1 cellular context compared by ENCODE assay signal in genomic region chr9:136714096-136714875, GRCh38.
A peak's percentile ranks its signal among the peaks of the same experiment; 100 is the strongest.
TF ChIP-seq lines count a peak whose summit lies in the region.

No MANE protein-coding gene starts in this region.

TF ChIP-seq in endothelial cell of umbilical vein, 7 proteins besides CTCF, POLR2A, EP300 and RAD21:
- TF ChIP-seq EZH2 (IDR thresholded peaks at IDR 0.05; ENCODE audit: borderline replicate concordance, low read depth, low read length, severe bottlenecking) (no peak), MAX (IDR thresholded peaks at IDR 0.05; ENCODE audit: insufficient read depth, insufficient read length) (peak; percentile 10), POLR2AphosphoS5 (IDR thresholded peaks at IDR 0.05; ENCODE audit: insufficient read depth, low read depth, low read length) (peak; percentile 94), GATA2 (IDR thresholded peaks at IDR 0.05; ENCODE audit: insufficient read depth, insufficient read length, low read depth, low read length) (peak; percentile 79), FOS (IDR thresholded peaks at IDR 0.05; ENCODE audit: borderline replicate concordance, insufficient read depth, low read length) (no peak), MYC (IDR thresholded peaks at IDR 0.05; ENCODE audit: low read depth, low read length) (no peak)
